8 cellular contexts compared by ENCODE assay signal in the genomic region with DNA sequence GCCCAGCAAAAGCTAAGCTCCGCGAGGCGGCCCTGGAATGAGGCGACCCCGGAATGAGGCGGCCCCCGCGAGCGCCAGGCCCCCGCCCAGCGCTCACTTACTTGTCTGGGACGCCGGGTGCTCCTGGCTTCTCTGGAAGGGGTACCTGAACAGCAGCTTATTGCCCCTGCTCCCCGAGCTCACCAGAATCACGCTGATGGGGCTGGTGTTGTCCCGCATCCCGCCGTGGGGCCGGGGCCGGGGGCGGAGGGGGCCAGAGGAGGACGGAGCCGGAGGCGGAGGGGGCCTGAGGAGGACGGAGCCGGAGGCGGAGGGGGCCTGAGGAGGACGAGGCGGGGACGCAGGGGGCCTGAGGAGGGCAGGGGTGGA. TPM values are rescaled to one million over a fixed set of nuclear protein-coding genes. Genes with fewer than 3 reads are reported as not detected.
DNase-seq lines count a peak whose midpoint lies in the region; ATAC-seq and TF ChIP-seq lines count a peak whose summit lies in the region.

No MANE protein-coding gene starts in this region.

- peak overlapping the region; percentile 47 for H3K27ac ChIP-seq in CD8-positive, alpha-beta memory T cell (ENCODE audit: low read depth, low read length)
- peak overlapping the region; percentile 64 for H3K27ac ChIP-seq in left ventricle myocardium inferior (replicated peaks)

- H3K27me3 ChIP-seq in CD8-positive, alpha-beta memory T cell (ENCODE audit: insufficient read depth, low read length, poor library complexity, severe bottlenecking): no peaks in the 10 kb centered on the region
- H3K27me3 ChIP-seq in NT2/D1 (ENCODE audit: insufficient read depth, insufficient read length): no peaks in the 10 kb centered on the region
- peaks cover 1% of the 10 kb centered on the region for H3K27me3 ChIP-seq in left ventricle myocardium inferior (ENCODE audit: low read depth)

- H3K36me3 ChIP-seq in CD8-positive, alpha-beta memory T cell (ENCODE audit: insufficient read depth, low read length): no peaks in the 10 kb centered on the region
- H3K36me3 ChIP-seq in NT2/D1 (ENCODE audit: insufficient read depth, insufficient read length, low read length) (no peaks in the 10 kb centered on the region), left ventricle myocardium inferior (no peaks in the 10 kb centered on the region)

- H3K9me3 ChIP-seq in CD8-positive, alpha-beta memory T cell (ENCODE audit: low read length): no peaks in the 10 kb centered on the region
- H3K9me3 ChIP-seq in NT2/D1 (ENCODE audit: insufficient read depth, low read length): no peaks in the 10 kb centered on the region
- H3K9me3 ChIP-seq in left ventricle myocardium inferior (replicated peaks): no peaks in the 10 kb centered on the region

- TF ChIP-seq CTCF in left ventricle myocardium inferior (IDR thresholded peaks at IDR 0.05; ENCODE audit: borderline replicate concordance): no peak

- peak overlapping the region; percentile 73 to 90 (median 82) for H3K4me3 Mint-ChIP-seq in CD8-positive, alpha-beta memory T cell
- H3K4me3 Mint-ChIP-seq in activated naive CD4-positive, alpha-beta T cell treated with anti-CD3 and anti-CD28 coated beads for 36 hours: peak overlapping the region; percentile 81

- peaks cover 8% of the 10 kb centered on the region for H3K4me1 ChIP-seq in CD8-positive, alpha-beta memory T cell (ENCODE audit: insufficient read depth, low read length)
- H3K4me1 ChIP-seq in NT2/D1 (ENCODE audit: insufficient read depth, insufficient read length) (no peaks in the 10 kb centered on the region), left ventricle myocardium inferior (peaks cover 20% of the 10 kb centered on the region)

- H3K9me3 Mint-ChIP-seq in CD8-positive, alpha-beta memory T cell: no peaks in the 10 kb centered on the region
- no peaks in the 10 kb centered on the region for H3K9me3 Mint-ChIP-seq in activated naive CD4-positive, alpha-beta T cell treated with anti-CD3 and anti-CD28 coated beads for 36 hours

- CTCF ChIA-PET in CD8-positive, alpha-beta memory T cell (lab: Charles Lee): interaction anchor here (1.4 kb wide), 1 partner anchor 14 kb away, joined by 4 read pairs; no protein-coding TSS in a partner anchor
- CTCF ChIA-PET in activated naive CD4-positive, alpha-beta T cell treated with anti-CD3 and anti-CD28 coated beads for 36 hours (lab: Charles Lee): interaction anchor here (1.4 kb wide), 1 partner anchor 31 kb away, joined by 3 read pairs; no protein-coding TSS in a partner anchor

- H3K36me3 Mint-ChIP-seq in CD8-positive, alpha-beta memory T cell: peaks cover 0 to 11% (median 2%) of the 10 kb centered on the region in 3 donors
- peaks cover 8% of the 10 kb centered on the region for H3K36me3 Mint-ChIP-seq in activated naive CD4-positive, alpha-beta T cell treated with anti-CD3 and anti-CD28 coated beads for 36 hours (ENCODE audit: low read depth)

- H3K4me3 ChIP-seq in CD8-positive, alpha-beta memory T cell (ENCODE audit: low read length): peak overlapping the region; percentile 37
- H3K4me3 ChIP-seq in NT2/D1 (ENCODE audit: insufficient read length, low read depth) (peak overlapping the region; percentile 58), left ventricle myocardium inferior (peak overlapping the region; percentile 86)

- POLR2A ChIA-PET in CD8-positive, alpha-beta memory T cell (lab: Charles Lee): no interaction called here

- DNase-seq in CD8-positive, alpha-beta memory T cell: peak in 4 of 5 donors; percentile 14 to 29 (median 16)
- DNase-seq in NT2/D1 (ENCODE audit: low read depth, low spot score): no peak
- DNase-seq in activated naive CD4-positive, alpha-beta T cell treated with anti-CD3 and anti-CD28 coated beads for 36 hours: peak; percentile 22
- DNase-seq in left ventricle myocardium inferior: no peak
- DNase-seq in sciatic nerve (ENCODE audit: low spot score): peak; percentile 63
- no peak for DNase-seq in NCI-H2029 (lab: John Stamatoyannopoulos, UW)

- peak overlapping the region; percentile 66 for H3K9ac ChIP-seq in NT2/D1 (ENCODE audit: insufficient read length, low read depth)

- peak overlapping the region in 5 of 8 donors; percentile 43 to 94 (median 72) for H3K27ac Mint-ChIP-seq in CD8-positive, alpha-beta memory T cell
- H3K27ac Mint-ChIP-seq in activated naive CD4-positive, alpha-beta T cell treated with anti-CD3 and anti-CD28 coated beads for 36 hours: no peak overlapping the region

- H3K4me1 Mint-ChIP-seq in CD8-positive, alpha-beta memory T cell: peaks cover 25 to 35% (median 33%) of the 10 kb centered on the region in 3 donors
- H3K4me1 Mint-ChIP-seq in activated naive CD4-positive, alpha-beta T cell treated with anti-CD3 and anti-CD28 coated beads for 36 hours (ENCODE audit: low read depth): peaks cover 27% of the 10 kb centered on the region

- no peaks in the 10 kb centered on the region for H3K27me3 Mint-ChIP-seq in CD8-positive, alpha-beta memory T cell
- H3K27me3 Mint-ChIP-seq in activated naive CD4-positive, alpha-beta T cell treated with anti-CD3 and anti-CD28 coated beads for 36 hours (ENCODE audit: low read depth): no peaks in the 10 kb centered on the region

- intact Hi-C loops in activated naive CD4-positive, alpha-beta T cell treated with anti-CD3 and anti-CD28 coated beads for 36 hours (cut with micrococcal nuclease): loop anchor here (1.0 kb wide), 1 partner anchor 85 kb away; a partner anchor contains a TSS
- intact Hi-C loops in left ventricle myocardium inferior (cut with micrococcal nuclease): no loop called here
- intact Hi-C loops in sciatic nerve (cut with DNase I): no loop called here

- ATAC-seq in sciatic nerve (peak; percentile 29), GM19324 (IDR thresholded peaks at IDR 0.05; ENCODE audit: low FRiP score, unreplicated experiment) (no peak), GM18517 (IDR thresholded peaks at IDR 0.05; ENCODE audit: unreplicated experiment) (no peak)

RNA-seq across cellular contexts. Expression of a gene that starts 0.4 kb away (rescaled TPM):
- total RNA-seq in CD8-positive, alpha-beta memory T cell: 10 to 100 TPM; 45.2 to 50.7 TPM
- 13.0 TPM for polyA plus RNA-seq in CD8-positive, alpha-beta memory T cell
- total RNA-seq in activated naive CD4-positive, alpha-beta T cell treated with anti-CD3 and anti-CD28 coated beads for 36 hours: 10 to 100 TPM; 38.1 to 42.0 TPM
- 18.4 TPM for total RNA-seq in left ventricle myocardium inferior
- 45.7 TPM for total RNA-seq in sciatic nerve

RNA-seq across cellular contexts. Expression of a gene that starts 14.4 kb away (rescaled TPM):
- not detected for total RNA-seq in CD8-positive, alpha-beta memory T cell
- polyA plus RNA-seq in CD8-positive, alpha-beta memory T cell: not detected
- not detected for total RNA-seq in activated naive CD4-positive, alpha-beta T cell treated with anti-CD3 and anti-CD28 coated beads for 36 hours
- total RNA-seq in left ventricle myocardium inferior (not detected), sciatic nerve (not detected)

RNA-seq across cellular contexts. Expression of a gene that starts 27.7 kb away (rescaled TPM):
- not detected for total RNA-seq in CD8-positive, alpha-beta memory T cell
- polyA plus RNA-seq in CD8-positive, alpha-beta memory T cell: not detected
- not detected for total RNA-seq in activated naive CD4-positive, alpha-beta T cell treated with anti-CD3 and anti-CD28 coated beads for 36 hours
- total RNA-seq in left ventricle myocardium inferior (not detected), sciatic nerve (10.4 TPM)

RNA-seq across cellular contexts. Expression of a gene that starts 34.6 kb away (rescaled TPM):
- total RNA-seq in CD8-positive, alpha-beta memory T cell: not detected
- polyA plus RNA-seq in CD8-positive, alpha-beta memory T cell: 5.8 TPM
- under 1 TPM in 1 of 2 experiments, not detected in 1; 0.62 TPM for total RNA-seq in activated naive CD4-positive, alpha-beta T cell treated with anti-CD3 and anti-CD28 coated beads for 36 hours
- 59.1 TPM for total RNA-seq in left ventricle myocardium inferior
- total RNA-seq in sciatic nerve: 11,939 TPM

RNA-seq across cellular contexts. Expression of a gene that starts 38.4 kb away (rescaled TPM):
- not detected for total RNA-seq in CD8-positive, alpha-beta memory T cell
- polyA plus RNA-seq in CD8-positive, alpha-beta memory T cell: 1.6 TPM
- not detected for total RNA-seq in activated naive CD4-positive, alpha-beta T cell treated with anti-CD3 and anti-CD28 coated beads for 36 hours
- total RNA-seq in left ventricle myocardium inferior: 78.7 TPM
- 11,060 TPM for total RNA-seq in sciatic nerve

Comparison
In these comparisons a context has a peak if more than half of its experiments do, and no peak if none do; other contexts are left out.
1. DNase-seq: peak in CD8-positive, alpha-beta memory T cell (4 of 5), activated naive CD4-positive, alpha-beta T cell treated with anti-CD3 and anti-CD28 coated beads for 36 hours (single experiment) and sciatic nerve (single experiment); none in NT2/D1 (single experiment), left ventricle myocardium inferior (single experiment) and NCI-H2029 (single experiment).
2. Peak in every context shown above with its lines, with median percentiles within 50 percentile points of each other: H3K4me3 ChIP-seq.